ENCODE assay signal across 1 cellular context in the genomic region with DNA sequence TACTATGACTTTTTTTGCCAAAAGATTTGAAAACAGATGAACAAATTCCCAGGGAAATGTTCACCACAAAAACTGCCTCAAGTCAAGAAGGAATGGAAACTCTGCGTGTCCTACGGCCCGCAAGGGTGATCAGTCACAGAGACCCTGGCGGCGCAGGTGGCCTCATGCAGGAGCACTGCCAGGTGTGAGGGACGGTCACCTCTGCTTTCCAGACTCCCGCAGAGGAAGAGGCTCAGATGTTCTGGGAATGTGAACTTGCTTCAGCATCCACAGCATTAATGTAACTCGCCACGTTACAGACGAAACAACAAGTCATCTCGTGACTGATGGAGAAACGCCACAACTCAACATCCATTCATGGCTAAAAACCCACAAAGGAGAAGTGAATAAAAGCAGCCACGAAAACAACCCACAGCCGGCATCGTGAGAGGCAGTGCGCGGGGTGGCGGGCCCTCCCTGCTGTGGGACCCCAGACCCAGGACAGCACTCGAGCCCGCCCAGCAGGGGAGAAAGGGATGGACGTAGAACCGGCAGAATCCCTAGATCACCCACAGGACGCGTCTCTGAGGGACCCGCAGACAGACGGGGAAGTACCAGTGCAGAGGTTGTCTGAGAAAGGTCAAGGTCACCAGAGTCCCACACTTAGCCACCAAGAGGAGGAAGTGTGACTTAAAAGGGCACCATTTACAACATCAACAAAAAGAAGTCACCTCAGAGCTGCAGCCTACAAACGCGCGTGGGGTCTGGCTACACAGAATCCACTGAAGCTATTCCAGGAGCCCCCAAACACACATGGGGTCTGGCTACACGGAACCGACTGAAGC.
TF ChIP-seq lines count a peak whose summit lies in the region.

No MANE protein-coding gene starts in this region.

TF ChIP-seq in HepG2, 621 proteins besides CTCF, POLR2A, EP300 and RAD21:
- TF ChIP-seq ZHX2 (IDR thresholded peaks at IDR 0.05; ENCODE audit: low read depth) = no peak
- no peak for TF ChIP-seq ZHX2 (CRISPR knock-in tag; IDR thresholded peaks at IDR 0.05; ENCODE audit: borderline replicate concordance)
- TF ChIP-seq, protein P1, sequence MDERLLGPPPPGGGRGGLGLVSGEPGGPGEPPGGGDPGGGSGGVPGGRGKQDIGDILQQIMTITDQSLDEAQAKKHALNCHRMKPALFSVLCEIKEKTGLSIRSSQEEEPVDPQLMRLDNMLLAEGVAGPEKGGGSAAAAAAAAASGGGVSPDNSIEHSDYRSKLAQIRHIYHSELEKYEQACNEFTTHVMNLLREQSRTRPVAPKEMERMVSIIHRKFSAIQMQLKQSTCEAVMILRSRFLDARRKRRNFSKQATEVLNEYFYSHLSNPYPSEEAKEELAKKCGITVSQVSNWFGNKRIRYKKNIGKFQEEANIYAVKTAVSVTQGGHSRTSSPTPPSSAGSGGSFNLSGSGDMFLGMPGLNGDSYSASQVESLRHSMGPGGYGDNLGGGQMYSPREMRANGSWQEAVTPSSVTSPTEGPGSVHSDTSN (CRISPR knock-in tag; IDR thresholded peaks at IDR 0.05) = no peak
- TF ChIP-seq ZNF83 (CRISPR knock-in tag; IDR thresholded peaks at IDR 0.05; ENCODE audit: borderline replicate concordance) = no peak
- no peak for TF ChIP-seq HOXA9 (CRISPR knock-in tag; IDR thresholded peaks at IDR 0.05; ENCODE audit: borderline replicate concordance)
- TF ChIP-seq GATAD2A (CRISPR knock-in tag; IDR thresholded peaks at IDR 0.05) = no peak
- TF ChIP-seq BCL3 (CRISPR knock-in tag; IDR thresholded peaks at IDR 0.05) = no peak
- TF ChIP-seq XRCC5 (optimal IDR thresholded peaks at IDR 0.05; ENCODE audit: low read length) = no peak
- no peak for TF ChIP-seq ZBTB1 (CRISPR knock-in tag; IDR thresholded peaks at IDR 0.05; ENCODE audit: borderline replicate concordance)
- TF ChIP-seq ZNF333 (CRISPR knock-in tag; IDR thresholded peaks at IDR 0.05; ENCODE audit: borderline replicate concordance) = no peak
- TF ChIP-seq JUN (CRISPR knock-in tag; IDR thresholded peaks at IDR 0.05) = no peak
- TF ChIP-seq ZNF326 (CRISPR knock-in tag; IDR thresholded peaks at IDR 0.05; ENCODE audit: borderline replicate concordance) = no peak
- TF ChIP-seq ZFAT (CRISPR knock-in tag; conservative IDR thresholded peaks at IDR 0.05) = no peak
